In genomic region chr11:13065200-13065787, GRCh38 we compare ENCODE assay signal across 27 cellular contexts. TPM values are rescaled to one million over a fixed set of nuclear protein-coding genes. Genes with fewer than 3 reads are reported as not detected.
"Had no signal": no experiment of that assay in that cellular context is flagged by ENCODE, and none has a peak within 500 bp of the region (broad histone marks: within the 10 kb centered on the region; RNA-seq: fewer than 3 reads in every experiment).

No MANE protein-coding gene starts in this region.

- H3K9me3 ChIP-seq: adrenal gland, ascending aorta, esophagus squamous epithelium, gastroesophageal sphincter, lower lobe of right lung, sigmoid colon, uterus had no signal

- FAIRE-seq: islet of Langerhans had no signal

- H3K9me3 Mint-ChIP-seq: activated T-cell treated with anti-CD3 and anti-CD28 coated beads, Interleukin-2, amount 50 U/mL, for 24 hours; activated T-helper 2 cell treated with anti-CD3 and anti-CD28 coated beads, Interferon-gamma antibody, Interleukin-2, Interleukin-4, amounts not matched to agents 10 μg/mL and 5 μg/mL and 100 μg/mL, durations not matched to agents 14 hours and 24 hours and 36 hours had no signal

- H3K4me1 Mint-ChIP-seq: naive thymus-derived CD4-positive, alpha-beta T cell; stimulated activated naive B cell treated with anti-CD40 and anti-IgM and Interleukin-4, amounts not matched to agents 10 μg/mL and 1 μg/mL and 100 μg/mL, for 72 hours; WTC11 had no signal

- H3K4me1 ChIP-seq: adrenal gland, ascending aorta, gastroesophageal sphincter, lower lobe of right lung, sigmoid colon, uterus had no signal

- H3K27ac ChIP-seq: adrenal gland, ascending aorta, brain microvascular endothelial cell, gastroesophageal sphincter, lower lobe of right lung, sigmoid colon, uterus had no signal

- H3K36me3 Mint-ChIP-seq: activated naive CD8-positive, alpha-beta T cell; naive thymus-derived CD4-positive, alpha-beta T cell; stimulated activated naive B cell treated with anti-CD40 and anti-IgM and Interleukin-4, amounts not matched to agents 10 μg/mL and 1 μg/mL and 100 μg/mL, for 72 hours; WTC11 had no signal

- DNase-seq: activated CD4-positive, alpha-beta T cell treated with anti-CD3 and anti-CD28 coated beads, Interleukin-2, amount 50 U/mL, for 4 hours; activated CD8-positive, alpha-beta memory T cell treated with anti-CD3 and anti-CD28 coated beads for 24 hours; activated CD8-positive, alpha-beta memory T cell treated with anti-CD3 and anti-CD28 coated beads, Interleukin-2, amount 50 U/mL, for 4 hours; activated naive CD4-positive, alpha-beta T cell; activated T-cell treated with anti-CD3 and anti-CD28 coated beads, Interleukin-2, amount 50 U/mL, for 24 hours; adrenal gland; brain microvascular endothelial cell; central memory CD4-positive, alpha-beta T cell; esophagus squamous epithelium; head of caudate nucleus; left cardiac atrium; lower lobe of right lung; naive thymus-derived CD4-positive, alpha-beta T cell; sigmoid colon; stimulated activated CD4-positive, alpha-beta T cell treated with anti-CD3 and anti-CD28 coated beads, Interleukin-2, amount 100 ng/mL, for 48 hours; stimulated activated CD8-positive, alpha-beta memory T cell treated with anti-CD3 and anti-CD28 coated beads, Interleukin-4, amount 100 ng/mL, for 48 hours; stimulated activated naive B cell treated with anti-CD40 and anti-IgM and Interleukin-4, amounts not matched to agents 10 μg/mL and 1 μg/mL and 100 μg/mL, for 72 hours; T1000; trophoblast cell; uterus had no signal

- H3K4me3 Mint-ChIP-seq: activated naive CD8-positive, alpha-beta T cell; activated T-cell treated with anti-CD3 and anti-CD28 coated beads, Interleukin-2, amount 50 U/mL, for 24 hours; naive thymus-derived CD4-positive, alpha-beta T cell; stimulated activated naive B cell treated with anti-CD40 and anti-IgM and Interleukin-4, amounts not matched to agents 10 μg/mL and 1 μg/mL and 100 μg/mL, for 72 hours; T-helper 1 cell treated with Interleukin-12 subunit alpha and Interleukin-12 subunit beta and Interleukin-4 antibody, amounts not matched to agents 30 μg/mL and 1 μg/mL, for 36 hours; WTC11 had no signal

- H3K27me3 ChIP-seq: ascending aorta, esophagus squamous epithelium, uterus had no signal

- H3K36me3 ChIP-seq: adrenal gland, ascending aorta, brain microvascular endothelial cell, esophagus squamous epithelium, gastroesophageal sphincter, lower lobe of right lung, sigmoid colon, uterus had no signal

- H3K4me3 ChIP-seq: adrenal gland, ascending aorta, esophagus squamous epithelium, gastroesophageal sphincter, lower lobe of right lung, sigmoid colon, uterus had no signal

- ATAC-seq: gastroesophageal sphincter; left cardiac atrium; lower lobe of right lung; naive thymus-derived CD4-positive, alpha-beta T cell; stimulated activated naive B cell treated with anti-CD40 and anti-IgM and Interleukin-4, amounts not matched to agents 10 μg/mL and 1 μg/mL and 100 μg/mL, for 72 hours; WTC11 had no signal

- H3K27ac Mint-ChIP-seq: activated naive CD8-positive, alpha-beta T cell; activated T-cell treated with anti-CD3 and anti-CD28 coated beads, Interleukin-2, amount 50 U/mL, for 24 hours; activated T-helper 2 cell treated with anti-CD3 and anti-CD28 coated beads, Interferon-gamma antibody, Interleukin-2, Interleukin-4, amounts not matched to agents 10 μg/mL and 5 μg/mL and 100 μg/mL, durations not matched to agents 14 hours and 24 hours and 36 hours; naive thymus-derived CD4-positive, alpha-beta T cell; stimulated activated naive B cell treated with anti-CD40 and anti-IgM and Interleukin-4, amounts not matched to agents 10 μg/mL and 1 μg/mL and 100 μg/mL, for 72 hours; T-helper 1 cell treated with Interleukin-12 subunit alpha and Interleukin-12 subunit beta and Interleukin-4 antibody, amounts not matched to agents 30 μg/mL and 1 μg/mL, for 36 hours; WTC11 had no signal

RNA-seq across cellular contexts. Expression of gene RASSF10, which starts 56.2 kb away (rescaled TPM):
- total RNA-seq: activated T-helper 2 cell treated with anti-CD3 and anti-CD28 coated beads, Interferon-gamma antibody, Interleukin-2, Interleukin-4, amounts not matched to agents 10 μg/mL and 5 μg/mL and 100 μg/mL, durations not matched to agents 14 hours and 24 hours and 36 hours; adrenal gland; ascending aorta; naive thymus-derived CD4-positive, alpha-beta T cell had no signal
- polyA plus RNA-seq: naive thymus-derived CD4-positive, alpha-beta T cell had no signal
